In the genomic region with DNA sequence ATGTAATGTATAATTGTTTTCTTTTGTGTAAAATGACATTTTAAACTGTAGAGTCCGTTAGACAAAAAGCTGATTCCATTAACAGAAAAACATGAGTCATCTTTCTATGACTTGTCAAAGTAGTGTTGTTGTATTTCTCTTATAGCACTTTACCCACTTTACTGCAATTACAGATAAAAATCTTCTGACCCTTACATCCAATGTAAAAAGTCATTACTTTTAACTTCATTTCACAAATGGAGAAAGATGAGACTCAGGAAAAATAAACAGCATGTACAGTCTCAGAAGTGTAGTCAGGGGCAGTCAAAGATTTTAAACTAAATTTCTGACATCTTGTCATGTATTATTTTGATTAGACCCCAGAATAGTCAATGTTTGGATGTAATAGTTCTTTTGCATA, we compare ENCODE assay signal across 27 cellular contexts.
"Had no signal": no experiment of that assay in that cellular context is flagged by ENCODE, and none has a peak within 500 bp of the region (broad histone marks: within the 10 kb centered on the region; RNA-seq: fewer than 3 reads in every experiment).

No MANE protein-coding gene starts in this region.

- FAIRE-seq: urothelium cell line had no signal

- DNase-seq: stimulated activated CD4-positive, alpha-beta T cell treated with anti-CD3 and anti-CD28 coated beads, Interleukin-2, amount 100 ng/mL, for 48 hours; stimulated activated CD4-positive, alpha-beta T cell treated with anti-CD3 and anti-CD28 coated beads, Interleukin-4, amount 100 ng/mL, for 1 hour; stimulated activated CD4-positive, alpha-beta T cell treated with anti-CD3 and anti-CD28 coated beads, Interleukin-4, amount 100 ng/mL, for 24 hours; stimulated activated CD4-positive, alpha-beta T cell treated with anti-CD3 and anti-CD28 coated beads, Interleukin-4, amount 100 ng/mL, for 4 hours; stimulated activated CD8-positive, alpha-beta memory T cell treated with anti-CD3 and anti-CD28 coated beads, Interleukin-4, amount 100 ng/mL, for 48 hours; stimulated activated naive B cell treated with anti-CD40 and anti-IgM and Interleukin-4, amounts not matched to agents 10 μg/mL and 1 μg/mL and 100 μg/mL, for 72 hours; stimulated activated naive CD4-positive, alpha-beta T cell; stimulated activated naive CD4-positive, alpha-beta T cell treated with Interleukin-2 at 50 U/mL for 16 hours; stimulated activated naive CD8-positive, alpha-beta T cell treated with anti-CD3 and anti-CD28 coated beads, Interleukin-15, amount 100 ng/mL, for 72 hours; stimulated activated naive CD8-positive, alpha-beta T cell treated with anti-CD3 and anti-CD28 coated beads, Interleukin-15, Interleukin-2, amounts not matched to agents 100 U/mL and 50 U/mL, for 24 hours; stomach; substantia nigra; testis; thyroid gland; tibial artery; transverse colon; trophoblast cell; upper lobe of left lung; upper lobe of right lung; uterus had no signal

- ATAC-seq: stimulated activated effector memory CD8-positive, alpha-beta T cell treated with anti-CD3 and anti-CD28 coated beads, Interleukin-12 subunit alpha, Interleukin-12 subunit beta, amount 100 ng/mL, for 72 hours; stimulated activated memory B cell treated with anti-CD40 and anti-IgM and Interleukin-4, amounts not matched to agents 10 μg/mL and 1 μg/mL and 100 μg/mL, for 72 hours; stimulated activated naive B cell treated with anti-CD40 and anti-IgM and Interleukin-4, amounts not matched to agents 10 μg/mL and 1 μg/mL and 100 μg/mL, for 72 hours; stimulated activated naive CD8-positive, alpha-beta T cell treated with anti-CD3 and anti-CD28 coated beads, Interleukin-15, amount 100 ng/mL, for 72 hours; stimulated activated naive CD8-positive, alpha-beta T cell treated with anti-CD3 and anti-CD28 coated beads, Interleukin-15, Interleukin-2, amounts not matched to agents 100 U/mL and 50 U/mL, for 24 hours; upper lobe of right lung had no signal

- H3K4me3 ChIP-seq: stomach, suprapubic skin, testis, thoracic aorta, thyroid gland, tibial artery, tibial nerve, transverse colon, upper lobe of left lung, upper lobe of right lung, uterus, vagina had no signal
